9 cellular contexts compared by ENCODE assay signal in genomic region chrX:148381603-148382002, GRCh38.
DNase-seq lines count a peak whose midpoint lies in the region; ATAC-seq lines count a peak whose summit lies in the region.
"Had no signal": no experiment of that assay in that cellular context is flagged by ENCODE, and none has a peak within 500 bp of the region (broad histone marks: within the 10 kb centered on the region; RNA-seq: fewer than 3 reads in every experiment).

No MANE protein-coding gene starts in this region.

- H3K36me3 Mint-ChIP-seq in activated CD8-positive, alpha-beta memory T cell treated with anti-CD3 and anti-CD28 coated beads, Interleukin-2, amount 10 ng/mL, durations not matched to agents 7 days and 5 days, result no peaks in the 10 kb centered on the region
- no peaks in the 10 kb centered on the region for H3K36me3 Mint-ChIP-seq in T-helper 1 cell treated with Interleukin-12 subunit alpha and Interleukin-12 subunit beta and Interleukin-4 antibody, amounts not matched to agents 30 μg/mL and 1 μg/mL, for 36 hours (ENCODE audit: low read depth)

- H3K4me3 Mint-ChIP-seq in activated CD8-positive, alpha-beta memory T cell treated with anti-CD3 and anti-CD28 coated beads, Interleukin-2, amount 10 ng/mL, durations not matched to agents 7 days and 5 days, result peak overlapping the region; percentile 75
- H3K4me3 Mint-ChIP-seq in T-helper 1 cell treated with Interleukin-12 subunit alpha and Interleukin-12 subunit beta and Interleukin-4 antibody, amounts not matched to agents 30 μg/mL and 1 μg/mL, for 36 hours, result peak overlapping the region; percentile 70
- H3K4me3 Mint-ChIP-seq: neural crest cell had no signal

- CTCF ChIA-PET in activated CD8-positive, alpha-beta memory T cell treated with anti-CD3 and anti-CD28 coated beads, Interleukin-2, amount 10 ng/mL, durations not matched to agents 7 days and 5 days (lab: Charles Lee), result no interaction called here

- H3K27ac Mint-ChIP-seq in activated CD8-positive, alpha-beta memory T cell treated with anti-CD3 and anti-CD28 coated beads, Interleukin-2, amount 10 ng/mL, durations not matched to agents 7 days and 5 days, result peak overlapping the region; percentile 94
- peak overlapping the region; percentile 94 for H3K27ac Mint-ChIP-seq in T-helper 1 cell treated with Interleukin-12 subunit alpha and Interleukin-12 subunit beta and Interleukin-4 antibody, amounts not matched to agents 30 μg/mL and 1 μg/mL, for 36 hours

- no peaks in the 10 kb centered on the region for H3K36me3 ChIP-seq in subcutaneous abdominal adipose tissue (ENCODE audit: control insufficient read depth in 5 of 5, insufficient read depth in 5 of 5, low read length in 5 of 5)

- H3K27me3 Mint-ChIP-seq in activated CD8-positive, alpha-beta memory T cell treated with anti-CD3 and anti-CD28 coated beads, Interleukin-2, amount 10 ng/mL, durations not matched to agents 7 days and 5 days, result no peaks in the 10 kb centered on the region
- no peaks in the 10 kb centered on the region for H3K27me3 Mint-ChIP-seq in T-helper 1 cell treated with Interleukin-12 subunit alpha and Interleukin-12 subunit beta and Interleukin-4 antibody, amounts not matched to agents 30 μg/mL and 1 μg/mL, for 36 hours (ENCODE audit: low read depth)

- H3K9ac ChIP-seq in subcutaneous abdominal adipose tissue (ENCODE audit: low read length in 5 of 5), result peak overlapping the region in 1 of 5 donors; percentile 7

- H3K27ac ChIP-seq in subcutaneous abdominal adipose tissue (ENCODE audit: low read depth, low read length), result no peak overlapping the region

- ATAC-seq in activated CD8-positive, alpha-beta memory T cell treated with anti-CD3 and anti-CD28 coated beads, Interleukin-2, amount 10 ng/mL, durations not matched to agents 7 days and 5 days, result peak; percentile 49
- ATAC-seq in HG02970 (IDR thresholded peaks at IDR 0.05; ENCODE audit: low FRiP score, unreplicated experiment), result peak; percentile 21

- peaks cover 25% of the 10 kb centered on the region for H3K4me1 Mint-ChIP-seq in activated CD8-positive, alpha-beta memory T cell treated with anti-CD3 and anti-CD28 coated beads, Interleukin-2, amount 10 ng/mL, durations not matched to agents 7 days and 5 days
- H3K4me1 Mint-ChIP-seq in T-helper 1 cell treated with Interleukin-12 subunit alpha and Interleukin-12 subunit beta and Interleukin-4 antibody, amounts not matched to agents 30 μg/mL and 1 μg/mL, for 36 hours (ENCODE audit: low read depth), result peaks cover 22% of the 10 kb centered on the region

- H3K9me3 Mint-ChIP-seq in activated CD8-positive, alpha-beta memory T cell treated with anti-CD3 and anti-CD28 coated beads, Interleukin-2, amount 10 ng/mL, durations not matched to agents 7 days and 5 days (ENCODE audit: low read depth), result no peaks in the 10 kb centered on the region
- H3K9me3 Mint-ChIP-seq in T-helper 1 cell treated with Interleukin-12 subunit alpha and Interleukin-12 subunit beta and Interleukin-4 antibody, amounts not matched to agents 30 μg/mL and 1 μg/mL, for 36 hours, result no peaks in the 10 kb centered on the region
- H3K9me3 Mint-ChIP-seq: neural crest cell had no signal

- peak overlapping the region in 3 of 5 donors; percentile 18 to 31 (median 27) for H3K4me3 ChIP-seq in subcutaneous abdominal adipose tissue (ENCODE audit: low read depth in 1 of 5, low read length in 5 of 5)

- DNase-seq in activated CD8-positive, alpha-beta memory T cell treated with anti-CD3 and anti-CD28 coated beads, Interleukin-2, amount 10 ng/mL, durations not matched to agents 7 days and 5 days, result no peak
- DNase-seq in activated CD8-positive, alpha-beta memory T cell treated with anti-CD3 and anti-CD28 coated beads, Interleukin-2, amount 50 U/mL, for 4 hours, result no peak
- DNase-seq in NCI-H1436 (lab: John Stamatoyannopoulos, UW) (no peak), NAMALWA (ENCODE audit: low spot score) (no peak)
- DNase-seq in activated effector memory CD4-positive, alpha-beta T cell treated with anti-CD3 and anti-CD28 coated beads, Interleukin-2, amount 50 U/mL, for 16 hours, result no peak

- peaks cover 0 to 2% (median 0%) of the 10 kb centered on the region in 5 donors for H3K27me3 ChIP-seq in subcutaneous abdominal adipose tissue (ENCODE audit: control insufficient read depth in 5 of 5, insufficient read depth in 4 of 5, low read length in 5 of 5)

- peaks cover 0 to 3% (median under 1%) of the 10 kb centered on the region in 5 donors for H3K9me3 ChIP-seq in subcutaneous abdominal adipose tissue (ENCODE audit: control insufficient read depth in 5 of 5, low read length in 5 of 5)

- H3K4me1 ChIP-seq in subcutaneous abdominal adipose tissue (ENCODE audit: control insufficient read depth in 5 of 5, insufficient read depth in 5 of 5, low read length in 5 of 5), result no peaks in the 10 kb centered on the region
